In the genomic region with DNA sequence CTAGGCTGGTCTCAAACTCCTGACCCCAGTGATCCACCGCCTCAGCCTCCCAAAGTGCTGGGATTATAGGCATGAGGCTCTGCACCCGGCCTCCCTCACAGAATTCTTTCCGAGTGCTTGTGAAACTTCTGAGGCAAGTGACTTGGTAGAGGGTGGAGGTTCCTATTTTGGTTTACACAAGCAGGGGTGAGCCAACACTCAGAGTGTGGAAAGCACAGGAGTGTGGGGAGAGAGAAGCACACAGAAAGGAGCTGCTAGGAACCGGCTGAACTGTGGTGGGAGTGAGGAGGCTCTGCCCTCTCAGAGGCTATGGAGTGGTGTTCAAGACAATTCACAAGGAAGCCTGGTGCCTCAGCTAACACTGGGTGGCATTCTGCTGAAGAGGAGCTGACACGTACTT, we compare ENCODE assay signal across 23 cellular contexts. TPM values are rescaled to one million over a fixed set of nuclear protein-coding genes. Genes with fewer than 3 reads are reported as not detected.
DNase-seq lines count a peak whose midpoint lies in the region; ATAC-seq and TF ChIP-seq lines count a peak whose summit lies in the region.
"Had no signal": no experiment of that assay in that cellular context is flagged by ENCODE, and none has a peak within 500 bp of the region (broad histone marks: within the 10 kb centered on the region; RNA-seq: fewer than 3 reads in every experiment).

No MANE protein-coding gene starts in this region.

- H3K36me3 Mint-ChIP-seq in immature natural killer cell: peaks cover 0 to 3% (median 0%) of the 10 kb centered on the region in 3 donors
- H3K36me3 Mint-ChIP-seq in naive thymus-derived CD8-positive, alpha-beta T cell: peaks cover 0 to 1% (median 0%) of the 10 kb centered on the region in 3 donors
- H3K36me3 Mint-ChIP-seq: type B pancreatic cell had no signal

- H3K9me3 Mint-ChIP-seq in immature natural killer cell: no peaks in the 10 kb centered on the region
- H3K9me3 Mint-ChIP-seq in naive thymus-derived CD8-positive, alpha-beta T cell: no peaks in the 10 kb centered on the region
- H3K9me3 Mint-ChIP-seq: activated CD4-positive, alpha-beta T cell treated with anti-CD3 and anti-CD28 coated beads, Interleukin-2, amount 10 ng/mL, durations not matched to agents 7 days and 5 days; activated naive CD8-positive, alpha-beta T cell treated with anti-CD3 and anti-CD28 coated beads, Interleukin-2, amount 50 U/mL, for 24 hours; type B pancreatic cell had no signal

- H3K4me2 ChIP-seq in GM23248 (ENCODE audit: unreplicated experiment): no peak overlapping the region

- H3K27me3 ChIP-seq in GM23248 (replicated peaks; ENCODE audit: insufficient read depth) (no peaks in the 10 kb centered on the region), psoas muscle (ENCODE audit: insufficient read depth in 3 of 3, low read length in 2 of 3) (no peaks in the 10 kb centered on the region)
- H3K27me3 ChIP-seq: stomach had no signal

- WGBS in GM23248 (ENCODE audit: low coverage in 1 of 2, low lambda C conversion rate in 2 of 2, missing lambda C conversion rate in 2 of 2), 2 experiments: 87 to 92% methylated on average over 5 of the region's 5 CpGs
- WGBS in psoas muscle, 3 donors: 31 to 53% (median 32%) methylated on average over 5 of the region's 5 CpGs

- H3F3A ChIP-seq in GM23248 (ENCODE audit: insufficient read depth): peaks cover 11% of the 10 kb centered on the region; the same call in 1 of the 2 replicates

- TF ChIP-seq CTCF in fibroblast of mammary gland (conservative IDR thresholded peaks at IDR 0.05; ENCODE audit: control insufficient read depth, insufficient read depth, low read depth, low read length) (no peak), psoas muscle (IDR thresholded peaks at IDR 0.05) (no peak)

- H3K27ac Mint-ChIP-seq in immature natural killer cell: no peak overlapping the region
- H3K27ac Mint-ChIP-seq in naive thymus-derived CD8-positive, alpha-beta T cell: no peak overlapping the region
- H3K27ac Mint-ChIP-seq: activated CD4-positive, alpha-beta T cell treated with anti-CD3 and anti-CD28 coated beads, Interleukin-2, amount 10 ng/mL, durations not matched to agents 7 days and 5 days; activated naive CD8-positive, alpha-beta T cell treated with anti-CD3 and anti-CD28 coated beads, Interleukin-2, amount 50 U/mL, for 24 hours; type B pancreatic cell had no signal

- H3K9me2 ChIP-seq in GM23248 (ENCODE audit: insufficient read depth): no peaks in the 10 kb centered on the region

- no peak overlapping the region for H2AFZ ChIP-seq in GM23248

- no peak overlapping the region for H3K4me3 Mint-ChIP-seq in immature natural killer cell
- no peak overlapping the region for H3K4me3 Mint-ChIP-seq in naive thymus-derived CD8-positive, alpha-beta T cell
- H3K4me3 Mint-ChIP-seq: activated CD4-positive, alpha-beta T cell treated with anti-CD3 and anti-CD28 coated beads, Interleukin-2, amount 10 ng/mL, durations not matched to agents 7 days and 5 days; activated naive CD8-positive, alpha-beta T cell treated with anti-CD3 and anti-CD28 coated beads, Interleukin-2, amount 50 U/mL, for 24 hours; type B pancreatic cell had no signal

- no peaks in the 10 kb centered on the region for H3K9me3 ChIP-seq in GM23248 (ENCODE audit: low read depth)
- H3K9me3 ChIP-seq in psoas muscle: no peaks in the 10 kb centered on the region
- H3K9me3 ChIP-seq: prostate gland, stomach had no signal

- no peaks in the 10 kb centered on the region for H3K79me2 ChIP-seq in GM23248 (ENCODE audit: insufficient read depth)

- no peaks in the 10 kb centered on the region for H3K27me3 Mint-ChIP-seq in immature natural killer cell (ENCODE audit: low read depth in 3 of 3)
- no peaks in the 10 kb centered on the region for H3K27me3 Mint-ChIP-seq in naive thymus-derived CD8-positive, alpha-beta T cell
- H3K27me3 Mint-ChIP-seq: activated CD4-positive, alpha-beta T cell treated with anti-CD3 and anti-CD28 coated beads, Interleukin-2, amount 10 ng/mL, durations not matched to agents 7 days and 5 days; activated naive CD8-positive, alpha-beta T cell treated with anti-CD3 and anti-CD28 coated beads, Interleukin-2, amount 50 U/mL, for 24 hours; type B pancreatic cell had no signal

- no peak overlapping the region for H3K9ac ChIP-seq in GM23248

- no peaks in the 10 kb centered on the region for H4K20me1 ChIP-seq in GM23248 (ENCODE audit: insufficient read depth)

- intact Hi-C loops in psoas muscle (cut with DNase I): loop anchor here in 1 of 2 donors (5.0 kb wide), 1 partner anchor 40 kb away; no protein-coding TSS in a partner anchor

- H3K4me3 ChIP-seq in GM23248: no peak overlapping the region
- no peak overlapping the region for H3K4me3 ChIP-seq in fibroblast of mammary gland (ENCODE audit: control insufficient read depth, low read depth, low read length)
- H3K4me3 ChIP-seq in psoas muscle: peak overlapping the region; percentile 9
- H3K4me3 ChIP-seq: prostate gland, stomach had no signal

- DNase-seq in GM23248: peak; percentile 9
- DNase-seq in NOMO-1 treated with DMSO at 0.1 percent for 48 hours (lab: John Stamatoyannopoulos, UW; ENCODE audit: unreplicated experiment): peak; percentile 71
- DNase-seq in fibroblast of mammary gland (ENCODE audit: low read depth): peak; percentile 19
- no peak for DNase-seq in psoas muscle
- DNase-seq in immature natural killer cell: no peak
- no peak for DNase-seq in naive thymus-derived CD8-positive, alpha-beta T cell
- DNase-seq: activated CD4-positive, alpha-beta T cell treated with anti-CD3 and anti-CD28 coated beads, Interleukin-2, amount 10 ng/mL, durations not matched to agents 7 days and 5 days; activated CD8-positive, alpha-beta memory T cell treated with anti-CD3 and anti-CD28 coated beads, Interleukin-2, amount 50 U/mL, for 48 hours; activated effector memory CD4-positive, alpha-beta T cell treated with Interleukin-2 at 50 U/mL for 16 hours; activated naive CD8-positive, alpha-beta T cell treated with anti-CD3 and anti-CD28 coated beads, Interleukin-2, amount 50 U/mL, for 24 hours; DND-41; foreskin melanocyte; GOT3; KG1; midbrain; NCI-H1092 treated with DMSO at 0.1 percent for 48 hours; NCI-H524 treated with DMSO at 0.1 percent for 48 hours; stimulated activated CD4-positive, alpha-beta T cell treated with anti-CD3 and anti-CD28 coated beads, Interleukin-4, amount 100 ng/mL, for 4 hours; stomach had no signal

- H3K36me3 ChIP-seq in GM23248 (ENCODE audit: low read depth) (no peaks in the 10 kb centered on the region), psoas muscle (ENCODE audit: insufficient read depth in 1 of 2, low read depth in 1 of 2) (peaks cover 0 to 28% of the 10 kb centered on the region in 2 donors)
- H3K36me3 ChIP-seq: prostate gland, stomach had no signal

- peaks cover 7% of the 10 kb centered on the region; the same call in 1 of the 2 replicates for H3K4me1 ChIP-seq in GM23248 (ENCODE audit: insufficient read depth)
- H3K4me1 ChIP-seq in psoas muscle: peaks cover 69% of the 10 kb centered on the region
- H3K4me1 ChIP-seq: prostate gland, stomach had no signal

- ATAC-seq in psoas muscle (peak; percentile 76 to 92 (median 88)), GM21825 (IDR thresholded peaks at IDR 0.05; ENCODE audit: unreplicated experiment) (no peak), HG03135 (IDR thresholded peaks at IDR 0.05; ENCODE audit: unreplicated experiment) (no peak)
- no peak for ATAC-seq in naive thymus-derived CD8-positive, alpha-beta T cell
- ATAC-seq: activated naive CD8-positive, alpha-beta T cell treated with anti-CD3 and anti-CD28 coated beads, Interleukin-2, amount 50 U/mL, for 24 hours had no signal

- POLR2A ChIA-PET in naive thymus-derived CD8-positive, alpha-beta T cell (lab: Charles Lee): no interaction called here

- H3K27ac ChIP-seq in GM23248: no peak overlapping the region
- H3K27ac ChIP-seq in psoas muscle: peak overlapping the region; percentile 97
- H3K27ac ChIP-seq: prostate gland, stomach had no signal

- H3K4me1 Mint-ChIP-seq in immature natural killer cell: no peaks in the 10 kb centered on the region
- peaks cover 0 to 3% (median 0%) of the 10 kb centered on the region in 4 donors for H3K4me1 Mint-ChIP-seq in naive thymus-derived CD8-positive, alpha-beta T cell
- H3K4me1 Mint-ChIP-seq: activated CD4-positive, alpha-beta T cell treated with anti-CD3 and anti-CD28 coated beads, Interleukin-2, amount 10 ng/mL, durations not matched to agents 7 days and 5 days; activated naive CD8-positive, alpha-beta T cell treated with anti-CD3 and anti-CD28 coated beads, Interleukin-2, amount 50 U/mL, for 24 hours had no signal

- in situ Hi-C loops in GM23248 (cut with MboI): no loop called here

RNA-seq across cellular contexts. Expression of a gene that starts 7.7 kb away (rescaled TPM):
- total RNA-seq in GM23248 (2014; rRNA removed; shearing (Covaris generic)): 5.7 and 8.6 TPM in 2 replicates
- polyA plus RNA-seq in GM23248 (2016; fragmentation: Nextera tagmentation; extraction: Ambion mirVana) (1.8 and 2.2 TPM in 2 replicates), psoas muscle (100 to 1,000 TPM; 114 to 214 (median 154) TPM), immature natural killer cell (1 to 10 TPM in 2 of 3 donors, not detected in 1; 1.9 to 2.3 TPM)
- total RNA-seq in psoas muscle: 100 to 1,000 TPM; 216 to 413 (median 266) TPM
- 10 to 100 TPM; 20.0 to 24.2 TPM for total RNA-seq in naive thymus-derived CD8-positive, alpha-beta T cell
- polyA plus RNA-seq in naive thymus-derived CD8-positive, alpha-beta T cell: 1 to 10 TPM in 1 of 3 donors, under 1 TPM in 2; 0.46 to 4.7 (median 0.48) TPM

Comparison
In these comparisons a context has a peak if more than half of its experiments do, and no peak if none do; other contexts are left out.
1. DNase-seq: peak in GM23248 (single experiment), NOMO-1 treated with DMSO at 0.1 percent for 48 hours (single experiment) and fibroblast of mammary gland (single experiment); none in psoas muscle (0 of 2), immature natural killer cell (0 of 3) and naive thymus-derived CD8-positive, alpha-beta T cell (0 of 10).
2. ATAC-seq: peak in psoas muscle (4 of 4); none in GM21825 (single experiment), naive thymus-derived CD8-positive, alpha-beta T cell (0 of 2) and HG03135 (single experiment).
3. RNA of a gene that starts 7.7 kb away (polyA plus RNA-seq): 114 to 214 TPM in psoas muscle; 1.8 to 2.2 TPM in GM23248, 1.9 to 2.3 TPM in immature natural killer cell and 0.46 to 4.7 TPM in naive thymus-derived CD8-positive, alpha-beta T cell; every median in the first group is over 10 times any median in the second.